ENCODE assay signal across 1 cellular context in the genomic region with DNA sequence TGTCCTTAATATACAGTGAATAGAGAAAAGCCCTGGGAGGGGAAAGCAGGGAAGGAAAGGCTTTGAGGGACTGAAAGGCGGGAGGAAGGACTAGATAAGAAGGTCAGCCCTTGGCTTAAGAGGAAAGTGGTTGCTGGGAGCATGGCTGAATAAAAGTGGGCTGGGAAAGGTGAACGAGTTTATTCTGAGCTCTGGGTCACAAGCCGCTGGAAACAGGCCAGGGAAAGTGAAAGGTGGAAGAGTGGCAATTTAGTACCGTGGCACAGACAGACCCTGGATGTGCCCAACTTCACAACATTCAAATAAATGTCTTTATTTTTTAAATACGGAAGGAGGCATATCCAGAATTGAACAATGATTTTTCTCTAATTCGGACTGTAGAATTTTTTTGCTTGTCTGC.
TF ChIP-seq lines count a peak whose summit lies in the region.

No MANE protein-coding gene starts in this region.

TF ChIP-seq in K562, 482 proteins besides CTCF, POLR2A, EP300 and RAD21 (continued from another document):
- TF ChIP-seq ZNF655 (CRISPR knock-in tag; IDR thresholded peaks at IDR 0.05): no peak
- TF ChIP-seq, protein P1, sequence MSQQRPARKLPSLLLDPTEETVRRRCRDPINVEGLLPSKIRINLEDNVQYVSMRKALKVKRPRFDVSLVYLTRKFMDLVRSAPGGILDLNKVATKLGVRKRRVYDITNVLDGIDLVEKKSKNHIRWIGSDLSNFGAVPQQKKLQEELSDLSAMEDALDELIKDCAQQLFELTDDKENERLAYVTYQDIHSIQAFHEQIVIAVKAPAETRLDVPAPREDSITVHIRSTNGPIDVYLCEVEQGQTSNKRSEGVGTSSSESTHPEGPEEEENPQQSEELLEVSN (IDR thresholded peaks at IDR 0.05; ENCODE audit: borderline replicate concordance in 1 of 2, extremely low read depth in 1 of 2, insufficient read depth in 1 of 2, insufficient read length in 1 of 2, low read depth in 1 of 2, low read length in 1 of 2, poor library complexity in 1 of 2, severe bottlenecking in 1 of 2): no peak
- no peak for TF ChIP-seq SMARCA4 (IDR thresholded peaks at IDR 0.05)
- no peak for TF ChIP-seq DIDO1 (tag; IDR thresholded peaks at IDR 0.05; ENCODE audit: low read depth)
